Comparison of ENCODE assay signal across 17 cellular contexts in the genomic region with DNA sequence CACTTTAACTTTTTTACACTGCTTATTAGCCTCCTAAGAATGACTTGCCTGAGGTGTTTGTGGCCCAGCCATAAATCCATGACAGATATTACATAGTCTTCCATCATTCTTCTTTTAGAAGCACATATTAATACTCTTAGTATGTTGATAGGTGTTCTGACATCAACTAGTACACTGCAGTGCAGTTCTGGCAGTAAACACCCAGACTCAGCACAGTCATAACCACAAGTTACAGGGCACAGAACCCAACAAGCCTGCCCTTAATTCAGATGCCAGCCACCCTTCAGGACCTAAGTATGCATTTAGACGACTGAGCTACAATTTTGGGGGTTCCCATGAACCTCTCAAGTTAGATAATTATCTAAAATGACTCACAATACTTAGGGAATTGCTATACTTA. TPM values are rescaled to one million over a fixed set of nuclear protein-coding genes. Genes with fewer than 3 reads are reported as not detected.
DNase-seq lines count a peak whose midpoint lies in the region; ATAC-seq, FAIRE-seq and TF ChIP-seq lines count a peak whose summit lies in the region.
"Had no signal": no experiment of that assay in that cellular context is flagged by ENCODE, and none has a peak within 500 bp of the region (broad histone marks: within the 10 kb centered on the region; RNA-seq: fewer than 3 reads in every experiment).

No MANE protein-coding gene starts in this region.

- H4K91ac ChIP-seq in IMR-90 (ENCODE audit: insufficient read depth, low read depth, low read length), result no peak overlapping the region

- POLR2A ChIA-PET in IMR-90 (lab: Charles Lee; ENCODE audit: unreplicated experiment), result no interaction called here

- ATAC-seq in IMR-90 (ENCODE audit: low read depth) (no peak), foreskin keratinocyte (peak; percentile 21)
- ATAC-seq: GM12878, HepG2 had no signal

- H3K4me3 ChIP-seq in IMR-90 (ENCODE audit: insufficient read depth, low read depth, low read length) (no peak overlapping the region), osteoblast (ENCODE audit: insufficient read depth, low read length) (no peak overlapping the region), GM23248 (no peak overlapping the region)
- H3K4me3 ChIP-seq: BLaER1, GM12878, HAP-1 had no signal

- H3K27me3 ChIP-seq in IMR-90 (ENCODE audit: control insufficient read depth, insufficient read depth, low read length) (no peaks in the 10 kb centered on the region; the same call in 1 of the 2 replicates), foreskin keratinocyte (no peaks in the 10 kb centered on the region), osteoblast (ENCODE audit: insufficient read depth, low read length) (no peaks in the 10 kb centered on the region), GM23248 (replicated peaks; ENCODE audit: insufficient read depth) (no peaks in the 10 kb centered on the region)

- dilution Hi-C loops in IMR-90 (cut with HindIII; ENCODE audit: low sequenced_read_pairs, unreplicated experiment), result no loop called here

- no peaks in the 10 kb centered on the region for H3K9me1 ChIP-seq in IMR-90 (ENCODE audit: insufficient read depth, low read length)

- H3K4me2 ChIP-seq in IMR-90 (ENCODE audit: low read depth, low read length) (no peak overlapping the region), osteoblast (ENCODE audit: insufficient read depth, low read length) (no peak overlapping the region), GM23248 (ENCODE audit: unreplicated experiment) (no peak overlapping the region)
- H3K4me2 ChIP-seq: BLaER1 had no signal

- H3K79me2 ChIP-seq in osteoblast (ENCODE audit: insufficient read depth, low read length) (no peaks in the 10 kb centered on the region), GM23248 (ENCODE audit: insufficient read depth) (no peaks in the 10 kb centered on the region)

- DNase-seq in IMR-90 (no peak), amniotic epithelial cell (ENCODE audit: low read depth) (peak; percentile 9), foreskin keratinocyte (no peak), osteoblast (ENCODE audit: insufficient read length, low spot score, missing footprints) (no peak), iPS-NIHi7 (ENCODE audit: extremely low spot score) (no peak), NCI-H1048 (lab: John Stamatoyannopoulos, UW) (no peak), HTR-8/SVneo (ENCODE audit: insufficient read length, low spot score) (no peak), GM23248 (no peak)
- DNase-seq: 8988T; CD4-positive, alpha-beta memory T cell; DND-41 had no signal

- H2BK5ac ChIP-seq in IMR-90 (ENCODE audit: low read depth, low read length, poor library complexity, severe bottlenecking), result no peak overlapping the region

- H3K4ac ChIP-seq in IMR-90 (ENCODE audit: low read depth, low read length), result no peak overlapping the region

- no peak overlapping the region for H2BK15ac ChIP-seq in IMR-90 (ENCODE audit: low read depth, low read length)

- no peak overlapping the region for H3K18ac ChIP-seq in IMR-90 (ENCODE audit: low read depth, low read length)

- no peak for TF ChIP-seq RAD21 in IMR-90 (IDR thresholded peaks at IDR 0.05; ENCODE audit: low read length)

- TF ChIP-seq POLR2A in IMR-90 (IDR thresholded peaks at IDR 0.05; ENCODE audit: low read depth, low read length), result no peak

- no peak for FAIRE-seq in HTR-8/SVneo (lab: Jason Lieb, UNC)
- FAIRE-seq: GM12878, GM19239, HepG2 had no signal

- H3K4me1 ChIP-seq in IMR-90 (ENCODE audit: control insufficient read depth, insufficient read depth, low read length), result no peaks in the 10 kb centered on the region
- no peaks in the 10 kb centered on the region for H3K4me1 ChIP-seq in foreskin keratinocyte
- H3K4me1 ChIP-seq in osteoblast (ENCODE audit: insufficient read depth, low read length), result peaks cover 4% of the 10 kb centered on the region
- no peaks in the 10 kb centered on the region for H3K4me1 ChIP-seq in GM23248 (ENCODE audit: insufficient read depth)
- H3K4me1 ChIP-seq: BLaER1, HAP-1 had no signal

- H3F3A ChIP-seq in GM23248 (ENCODE audit: insufficient read depth), result no peaks in the 10 kb centered on the region

- H2BK20ac ChIP-seq in IMR-90 (ENCODE audit: low read depth, low read length), result no peak overlapping the region

- no peak overlapping the region for H4K8ac ChIP-seq in IMR-90 (ENCODE audit: low read depth in 2 of 2, low read length in 2 of 2)

- H3K14ac ChIP-seq in IMR-90 (replicated peaks; ENCODE audit: low read depth, low read length), result no peak overlapping the region

- no peak overlapping the region for H3K56ac ChIP-seq in IMR-90 (ENCODE audit: extremely low read depth, insufficient read depth, low read length)

- BruUV-seq in IMR-90 (replicated peaks; lab: Mats Ljungman, UMichigan), result no TSS peak

- H3K36me3 ChIP-seq in IMR-90 (ENCODE audit: control insufficient read depth, insufficient read depth, low read length), result no peaks in the 10 kb centered on the region
- no peaks in the 10 kb centered on the region for H3K36me3 ChIP-seq in osteoblast (ENCODE audit: insufficient read depth, low read length)
- H3K36me3 ChIP-seq in GM23248 (ENCODE audit: low read depth), result no peaks in the 10 kb centered on the region
- H3K36me3 ChIP-seq: BLaER1, HAP-1 had no signal

- no CpG with 5 or more reads among the region's 1 CpG for WGBS in IMR-90 (ENCODE audit: extremely low coverage in 2 of 2, insufficient read length in 1 of 2), 2 experiments
- WGBS in GM23248 (ENCODE audit: low coverage in 1 of 2, low lambda C conversion rate in 2 of 2, missing lambda C conversion rate in 2 of 2), 2 experiments, result 11 to 30% methylated on average over 1 of the region's 1 CpG

- no peaks in the 10 kb centered on the region for H3K9me3 ChIP-seq in IMR-90 (ENCODE audit: control insufficient read depth, insufficient read depth, low read length)
- H3K9me3 ChIP-seq in osteoblast (ENCODE audit: low read depth, low read length), result no peaks in the 10 kb centered on the region
- H3K9me3 ChIP-seq in GM23248 (ENCODE audit: low read depth), result no peaks in the 10 kb centered on the region
- H3K9me3 ChIP-seq: BLaER1, HAP-1 had no signal

- in situ Hi-C loops in IMR-90 (cut with MboI; ENCODE audit: low sequenced_read_pairs) (no loop called here), GM23248 (cut with MboI) (no loop called here)

- no peaks in the 10 kb centered on the region for H3K79me1 ChIP-seq in IMR-90 (ENCODE audit: low read depth in 1 of 2, low read length in 2 of 2)

- intact Hi-C loops in IMR-90 (cut with micrococcal nuclease), result no loop called here

- CTCF ChIA-PET in IMR-90 (lab: Yijun Ruan, JAX), result no interaction called here

- TF ChIP-seq CTCF in IMR-90 (conservative IDR thresholded peaks at IDR 0.05; ENCODE audit: low read depth, low read length), result no peak
- no peak for TF ChIP-seq CTCF in foreskin keratinocyte (conservative IDR thresholded peaks at IDR 0.05)
- TF ChIP-seq CTCF in osteoblast (IDR thresholded peaks at IDR 0.05; ENCODE audit: extremely low read depth, low read depth, low read length), result no peak

- H4K5ac ChIP-seq in IMR-90 (ENCODE audit: low read depth, low read length), result peak overlapping the region; percentile 31; the same call in 1 of the 2 replicates

- no peak overlapping the region for H2AK5ac ChIP-seq in IMR-90 (ENCODE audit: low read depth, low read length)

- H3K27ac ChIP-seq in IMR-90 (ENCODE audit: insufficient read depth, low read length), result no peak overlapping the region
- H3K27ac ChIP-seq in foreskin keratinocyte, result no peak overlapping the region
- no peak overlapping the region for H3K27ac ChIP-seq in osteoblast (ENCODE audit: low read depth, low read length)
- H3K27ac ChIP-seq in GM23248, result no peak overlapping the region
- H3K27ac ChIP-seq: BLaER1 had no signal

- H2AFZ ChIP-seq in IMR-90 (replicated peaks; ENCODE audit: low read length, poor library complexity) (no peak overlapping the region), osteoblast (ENCODE audit: low read length) (peak overlapping the region; percentile 36), GM23248 (no peak overlapping the region)

- no peaks in the 10 kb centered on the region for H3K9me2 ChIP-seq in GM23248 (ENCODE audit: insufficient read depth)

- H4K20me1 ChIP-seq in IMR-90 (ENCODE audit: insufficient read depth, low read length) (no peaks in the 10 kb centered on the region), osteoblast (ENCODE audit: insufficient read depth, low read length) (no peaks in the 10 kb centered on the region), GM23248 (ENCODE audit: insufficient read depth) (no peaks in the 10 kb centered on the region)
- H4K20me1 ChIP-seq: BLaER1 had no signal

- no peak overlapping the region for H3K23ac ChIP-seq in IMR-90 (ENCODE audit: low read depth, low read length)

- no peak overlapping the region for H2BK120ac ChIP-seq in IMR-90 (ENCODE audit: low read depth, low read length)

- H2AK9ac ChIP-seq in IMR-90 (replicated peaks; ENCODE audit: low read depth, low read length, poor library complexity), result no peak overlapping the region

- H3K9ac ChIP-seq in IMR-90 (ENCODE audit: low read depth, low read length) (no peak overlapping the region), GM23248 (no peak overlapping the region)
- H3K9ac ChIP-seq: BLaER1 had no signal

TF ChIP-seq in IMR-90, 13 proteins besides CTCF, POLR2A, EP300 and RAD21 (continues in another document):
- TF ChIP-seq MAZ (IDR thresholded peaks at IDR 0.05; ENCODE audit: borderline replicate concordance, low read depth, low read length) (no peak), NFE2L2 (IDR thresholded peaks at IDR 0.05; ENCODE audit: low read depth, low read length) (no peak)

RNA-seq across cellular contexts. Expression of a gene that starts 36.5 kb away (rescaled TPM):
- total RNA-seq in IMR-90 (2012; rRNA removed), result 2.8 and 2.9 TPM in 2 replicates
- polyA plus RNA-seq in IMR-90 (2012; rRNA removed), result 2.6 and 3.8 TPM in 2 replicates
- polyA plus RNA-seq in IMR-90 (2012; cell fraction: cytosol; rRNA removed), result 0.90 and 1.3 TPM in 2 replicates
- polyA plus RNA-seq in IMR-90 (2012; cell fraction: nucleus; rRNA removed; ENCODE audit: low replicate concordance), result 0.49 and 4.4 TPM in 2 replicates
- 0.17 and 0.32 TPM in 2 replicates for total RNA-seq in foreskin keratinocyte
- 0.06 and 0.18 TPM in 2 replicates for polyA plus RNA-seq in foreskin keratinocyte
- total RNA-seq in osteoblast, result 1.1 and 2.9 TPM in 2 replicates
- total RNA-seq in GM23248 (2014; rRNA removed; shearing (Covaris generic)), result 0.25 and 2.1 TPM in 2 replicates
- polyA plus RNA-seq in GM23248 (2016; fragmentation: Nextera tagmentation; extraction: Ambion mirVana), result 0.25 and 0.56 TPM in 2 replicates
- total RNA-seq: A673; CD4-positive, alpha-beta memory T cell; HepG2 had no signal
- polyA plus RNA-seq: CD4-positive, alpha-beta memory T cell; HepG2 had no signal

RNA-seq across cellular contexts. Expression of a gene that starts 55.7 kb away (rescaled TPM):
- total RNA-seq in IMR-90 (2012; rRNA removed) (0.28 and 0.54 TPM in 2 replicates), foreskin keratinocyte (0.11 TPM in 1 of 2 replicates, not detected in the other), osteoblast (0.29 TPM in 1 of 2 replicates, not detected in the other)
- polyA plus RNA-seq in IMR-90 (2012; rRNA removed) (0.11 and 0.19 TPM in 2 replicates), foreskin keratinocyte (0.08 TPM in 1 of 2 replicates, not detected in the other), GM23248 (2016; fragmentation: Nextera tagmentation; extraction: Ambion mirVana) (0.05 TPM in 1 of 2 replicates, not detected in the other)
- 0.05 and 0.10 TPM in 2 replicates for polyA plus RNA-seq in IMR-90 (2012; cell fraction: cytosol; rRNA removed)
- 0.07 and 0.25 TPM in 2 replicates for polyA plus RNA-seq in IMR-90 (2012; cell fraction: nucleus; rRNA removed; ENCODE audit: low replicate concordance)
- total RNA-seq in GM23248 (2014; rRNA removed; shearing (Covaris generic)), result not detected in 2 replicates
- total RNA-seq: CD4-positive, alpha-beta memory T cell; HepG2 had no signal
- polyA plus RNA-seq: CD4-positive, alpha-beta memory T cell; HepG2 had no signal
